26 cellular contexts compared by ENCODE assay signal in genomic region chr3:160065282-160065681, GRCh38.
DNase-seq lines count a peak whose midpoint lies in the region; ATAC-seq and TF ChIP-seq lines count a peak whose summit lies in the region.
"Had no signal": no experiment of that assay in that cellular context is flagged by ENCODE, and none has a peak within 500 bp of the region (broad histone marks: within the 10 kb centered on the region; RNA-seq: fewer than 3 reads in every experiment).

No MANE protein-coding gene starts in this region.

- peak; percentile 2 for DNase-seq in activated naive CD8-positive, alpha-beta T cell treated with anti-CD3 and anti-CD28 coated beads, Interleukin-2, amount 50 U/mL, for 24 hours
- DNase-seq in activated naive CD8-positive, alpha-beta T cell treated with anti-CD3 and anti-CD28 coated beads for 36 hours, result no peak
- no peak for DNase-seq in left lung
- DNase-seq in AG08396 (ENCODE audit: low spot score), result no peak
- DNase-seq in MCF 10A (ENCODE audit: unreplicated experiment), result no peak
- no peak for DNase-seq in GOT3 (lab: John Stamatoyannopoulos, UW)
- DNase-seq: C1 segment of cervical spinal cord; CD8-positive, alpha-beta memory T cell; DMS 273 treated with DMSO at 0.1 percent for 48 hours; DMS79 treated with DMSO at 0.1 percent for 48 hours; GF-D8; H7; KBM-7; MG63; NCI-H1048; NCI-H1417; NCI-H1694 treated with DMSO at 0.1 percent for 48 hours; NCI-H2081; NCI-H2227 treated with DMSO at 0.1 percent for 48 hours; NCI-H526 treated with DMSO at 0.1 percent for 48 hours; SJCRH30 had no signal

- H3K9me3 Mint-ChIP-seq in activated naive CD8-positive, alpha-beta T cell treated with anti-CD3 and anti-CD28 coated beads, Interleukin-2, amount 50 U/mL, for 24 hours, result no peaks in the 10 kb centered on the region
- H3K9me3 Mint-ChIP-seq in activated naive CD8-positive, alpha-beta T cell treated with anti-CD3 and anti-CD28 coated beads for 36 hours, result peaks cover 5% of the 10 kb centered on the region
- no peaks in the 10 kb centered on the region for H3K9me3 Mint-ChIP-seq in MCF 10A (ENCODE audit: unreplicated experiment)
- H3K9me3 Mint-ChIP-seq: CD8-positive, alpha-beta memory T cell had no signal

- intact Hi-C loops in left lung (cut with DNase I) (no loop called here), MCF 10A (cut with micrococcal nuclease) (no loop called here)

- no peak overlapping the region for H3K4me3 Mint-ChIP-seq in activated naive CD8-positive, alpha-beta T cell treated with anti-CD3 and anti-CD28 coated beads, Interleukin-2, amount 50 U/mL, for 24 hours
- no peak overlapping the region for H3K4me3 Mint-ChIP-seq in activated naive CD8-positive, alpha-beta T cell treated with anti-CD3 and anti-CD28 coated beads for 36 hours
- no peak overlapping the region for H3K4me3 Mint-ChIP-seq in MCF 10A (ENCODE audit: unreplicated experiment)
- H3K4me3 Mint-ChIP-seq: CD8-positive, alpha-beta memory T cell had no signal

- BruUV-seq in MCF 10A (replicated peaks; lab: Mats Ljungman, UMichigan), result no TSS peak

- H3K4me1 ChIP-seq in HEK293 (ENCODE audit: control insufficient read depth, insufficient read depth, low read length), result no peaks in the 10 kb centered on the region
- no peaks in the 10 kb centered on the region for H3K4me1 ChIP-seq in left lung
- H3K4me1 ChIP-seq: A549, SJCRH30 had no signal

- no peak overlapping the region for H3K27ac ChIP-seq in HEK293 (ENCODE audit: extremely low read depth, low read depth, low read length)
- no peak overlapping the region for H3K27ac ChIP-seq in left lung
- H3K27ac ChIP-seq: A549, PC-9, SJCRH30 had no signal

- H3K4me3 ChIP-seq in HEK293 (ENCODE audit: low read depth, low read length) (no peak overlapping the region), left lung (no peak overlapping the region)
- H3K4me3 ChIP-seq: A549, MG63, PC-9, SJCRH30 had no signal

- H3K9me3 ChIP-seq in HEK293 (ENCODE audit: control insufficient read depth, insufficient read depth, low read depth, low read length), result no peaks in the 10 kb centered on the region
- no peaks in the 10 kb centered on the region for H3K9me3 ChIP-seq in left lung
- H3K9me3 ChIP-seq: A549, MG63, SJCRH30 had no signal

- H3K27me3 ChIP-seq in left lung, result no peaks in the 10 kb centered on the region
- H3K27me3 ChIP-seq: MG63, SJCRH30 had no signal

- TF ChIP-seq CTCF in HEK293 (tag by site-specific recombination; IDR thresholded peaks at IDR 0.05), result no peak
- TF ChIP-seq CTCF in left lung (IDR thresholded peaks at IDR 0.05), result no peak
- no peak for TF ChIP-seq CTCF in MCF 10A (IDR thresholded peaks at IDR 0.05; ENCODE audit: unreplicated experiment)

- no peaks in the 10 kb centered on the region for H3K36me3 Mint-ChIP-seq in activated naive CD8-positive, alpha-beta T cell treated with anti-CD3 and anti-CD28 coated beads, Interleukin-2, amount 50 U/mL, for 24 hours (ENCODE audit: low read depth)
- no peaks in the 10 kb centered on the region for H3K36me3 Mint-ChIP-seq in activated naive CD8-positive, alpha-beta T cell treated with anti-CD3 and anti-CD28 coated beads for 36 hours
- H3K36me3 Mint-ChIP-seq in MCF 10A (ENCODE audit: insufficient read depth, unreplicated experiment), result no peaks in the 10 kb centered on the region
- H3K36me3 Mint-ChIP-seq: CD8-positive, alpha-beta memory T cell had no signal

- H3K36me3 ChIP-seq in HEK293 (ENCODE audit: control insufficient read depth in 2 of 2, insufficient read depth in 1 of 2, low read length in 2 of 2) (no peaks in the 10 kb centered on the region), left lung (no peaks in the 10 kb centered on the region)
- H3K36me3 ChIP-seq: MG63, SJCRH30 had no signal

- CTCF ChIA-PET in HEK293 (lab: Yijun Ruan, JAX), result interaction anchor here (0.6 kb wide), 1 partner anchor 350 kb away, joined by 3 read pairs; no protein-coding TSS in a partner anchor
- CTCF ChIA-PET in MCF 10A (lab: Yijun Ruan, JAX), result interaction anchor here (0.8 kb wide), 1 partner anchor 151 kb away, joined by 3 read pairs; no protein-coding TSS in a partner anchor

- H3K27ac Mint-ChIP-seq in activated naive CD8-positive, alpha-beta T cell treated with anti-CD3 and anti-CD28 coated beads, Interleukin-2, amount 50 U/mL, for 24 hours, result no peak overlapping the region
- H3K27ac Mint-ChIP-seq in activated naive CD8-positive, alpha-beta T cell treated with anti-CD3 and anti-CD28 coated beads for 36 hours, result no peak overlapping the region
- no peak overlapping the region for H3K27ac Mint-ChIP-seq in MCF 10A (ENCODE audit: low read depth, unreplicated experiment)
- H3K27ac Mint-ChIP-seq: CD8-positive, alpha-beta memory T cell had no signal

- ATAC-seq in activated naive CD8-positive, alpha-beta T cell treated with anti-CD3 and anti-CD28 coated beads, Interleukin-2, amount 50 U/mL, for 24 hours, result peak; percentile 58
- ATAC-seq in left lung, result peak; percentile 33
- ATAC-seq: A549, Right ventricle myocardium inferior, SK-N-SH treated with all-trans-retinoic acid at 6 μM for 48 hours had no signal

- H3K4me1 Mint-ChIP-seq in activated naive CD8-positive, alpha-beta T cell treated with anti-CD3 and anti-CD28 coated beads, Interleukin-2, amount 50 U/mL, for 24 hours, result peaks cover 4% of the 10 kb centered on the region
- peaks cover 3% of the 10 kb centered on the region for H3K4me1 Mint-ChIP-seq in activated naive CD8-positive, alpha-beta T cell treated with anti-CD3 and anti-CD28 coated beads for 36 hours
- no peaks in the 10 kb centered on the region for H3K4me1 Mint-ChIP-seq in MCF 10A (ENCODE audit: insufficient read depth, unreplicated experiment)

- POLR2A ChIA-PET in HEK293 (lab: Yijun Ruan, JAX) (no interaction called here), MCF 10A (lab: Yijun Ruan, JAX) (no interaction called here)

- peaks cover 4% of the 10 kb centered on the region for H3K27me3 Mint-ChIP-seq in activated naive CD8-positive, alpha-beta T cell treated with anti-CD3 and anti-CD28 coated beads, Interleukin-2, amount 50 U/mL, for 24 hours
- peaks cover 10% of the 10 kb centered on the region for H3K27me3 Mint-ChIP-seq in activated naive CD8-positive, alpha-beta T cell treated with anti-CD3 and anti-CD28 coated beads for 36 hours
- no peaks in the 10 kb centered on the region for H3K27me3 Mint-ChIP-seq in MCF 10A (ENCODE audit: insufficient read depth, unreplicated experiment)
- H3K27me3 Mint-ChIP-seq: CD8-positive, alpha-beta memory T cell had no signal

TF ChIP-seq in HEK293, 187 proteins besides CTCF, POLR2A, EP300 and RAD21:
- peak; percentile 52; the same call in 1 of the 2 replicates for TF ChIP-seq ZNF585B (tag by site-specific recombination; IDR thresholded peaks at IDR 0.05)
- TF ChIP-seq ZNF645 (tag by site-specific recombination; IDR thresholded peaks at IDR 0.05), result no peak
TF ChIP-seq in HEK293: peak in this region for 1.
